23 cellular contexts compared by ENCODE assay signal in the genomic region with DNA sequence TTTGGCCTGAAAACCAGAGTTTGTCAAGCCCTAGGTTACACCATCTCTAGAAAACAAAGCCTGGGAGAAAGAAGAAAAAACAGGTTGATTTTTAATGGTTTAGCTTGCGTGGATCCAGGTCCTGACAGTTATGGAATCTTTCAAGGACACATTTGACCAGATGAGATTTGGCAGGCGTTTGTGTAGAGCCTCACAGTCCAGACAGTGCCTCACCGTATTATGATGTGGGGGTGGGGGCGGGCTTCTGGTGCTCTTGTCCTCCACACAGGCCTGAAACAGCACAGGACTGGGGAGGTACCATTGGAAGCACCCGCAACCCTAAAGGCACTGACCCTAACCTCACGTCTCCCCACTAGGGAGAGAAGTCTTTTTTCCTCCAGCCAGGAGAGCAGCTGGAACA. TPM values are rescaled to one million over a fixed set of nuclear protein-coding genes. Genes with fewer than 3 reads are reported as not detected.
DNase-seq lines count a peak whose midpoint lies in the region; ATAC-seq and TF ChIP-seq lines count a peak whose summit lies in the region.
"Had no signal": no experiment of that assay in that cellular context is flagged by ENCODE, and none has a peak within 500 bp of the region (broad histone marks: within the 10 kb centered on the region; RNA-seq: fewer than 3 reads in every experiment).

No MANE protein-coding gene starts in this region.

- intact Hi-C loops in Right ventricle myocardium superior (cut with DNase I) (loop anchor here (10.0 kb wide), 1 partner anchor 135 kb away; no protein-coding TSS in a partner anchor), left ventricle myocardium superior (cut with micrococcal nuclease) (no loop called here), testis (cut with DNase I; ENCODE audit: low total_unique reads) (no loop called here)

- no peaks in the 10 kb centered on the region for H3K9me3 ChIP-seq in right atrium auricular region
- H3K9me3 ChIP-seq in testis = no peaks in the 10 kb centered on the region
- H3K9me3 ChIP-seq: A549, Peyer's patch had no signal

- H3K27me3 ChIP-seq in right atrium auricular region (no peaks in the 10 kb centered on the region), testis (no peaks in the 10 kb centered on the region)
- H3K27me3 ChIP-seq: Peyer's patch had no signal

- H3K27ac ChIP-seq in right atrium auricular region = no peak overlapping the region
- no peak overlapping the region for H3K27ac ChIP-seq in testis
- H3K27ac ChIP-seq: A549, Peyer's patch had no signal

- H3K4me1 ChIP-seq in right atrium auricular region (no peaks in the 10 kb centered on the region), testis (peaks cover 13% of the 10 kb centered on the region)
- H3K4me1 ChIP-seq: Peyer's patch had no signal

- H3K4me3 ChIP-seq in right atrium auricular region (no peak overlapping the region), testis (no peak overlapping the region)
- H3K4me3 ChIP-seq: A549, Peyer's patch had no signal

- no peak for TF ChIP-seq POLR2A in testis (IDR thresholded peaks at IDR 0.05)

- H3K36me3 ChIP-seq in right atrium auricular region (peaks cover 85% of the 10 kb centered on the region), testis (ENCODE audit: low read depth, missing control alignments) (no peaks in the 10 kb centered on the region)

- DNase-seq in Right ventricle myocardium superior (no peak), right atrium auricular region (ENCODE audit: low spot score) (no peak), SK-N-DZ (ENCODE audit: low spot score) (peak; percentile 57), left ventricle myocardium superior (no peak), testis (peak; percentile 69), mesenteric fat pad (ENCODE audit: low spot score) (no peak)
- DNase-seq: DMS53; EL; Karpas-422; MV-4-11; NCI-H1105 treated with DMSO at 0.1 percent for 48 hours; NCI-H1694; NCI-H2081; NCI-H2171; NCI-H345; NCI-H524; NCI-H774; NK-92 treated with Interleukin-12 subunit alpha and Interleukin-12 subunit beta, amount 100 ng/mL, for 24 hours; Peyer's patch had no signal

- no peak for TF ChIP-seq CTCF in right atrium auricular region (IDR thresholded peaks at IDR 0.05)
- no peak for TF ChIP-seq CTCF in testis (IDR thresholded peaks at IDR 0.05)

- WGBS in testis, 2 donors = 41 to 42% methylated on average over 6 of the region's 6 CpGs

- peak; percentile 62 for ATAC-seq in Right ventricle myocardium superior (ENCODE audit: poor library complexity)
- peak; percentile 74 for ATAC-seq in left ventricle myocardium superior
- ATAC-seq in GM18870 (IDR thresholded peaks at IDR 0.05; ENCODE audit: unreplicated experiment) = no peak
- ATAC-seq: A549 had no signal

RNA-seq across cellular contexts. Expression of gene MVP, which starts 19.6 kb away (rescaled TPM):
- total RNA-seq in Right ventricle myocardium superior (45.5 TPM), right atrium auricular region (10 to 100 TPM; 44.4 to 77.9 TPM), left ventricle myocardium superior (47.0 TPM), testis (100 to 1,000 TPM; 147 to 224 TPM), mesenteric fat pad (150 TPM)
- 24.3 and 39.4 TPM in 2 replicates for polyA plus RNA-seq in SK-N-DZ (2014; cell fraction: cytosol; rRNA removed)
- 10.1 and 22.7 TPM in 2 replicates for polyA plus RNA-seq in SK-N-DZ (2014; cell fraction: nucleus; rRNA removed)
- 119 TPM for polyA plus RNA-seq in testis (ENCODE audit: insufficient read depth, low read depth, low replicate concordance)

RNA-seq across cellular contexts. Expression of gene CDIPT, which starts 23.2 kb away (rescaled TPM):
- total RNA-seq in Right ventricle myocardium superior (63.0 TPM), right atrium auricular region (100 to 1,000 TPM; 135 to 138 TPM), left ventricle myocardium superior (65.8 TPM), testis (100 to 1,000 TPM in 1 of 2 donors, 10 to 100 TPM in 1; 90.3 to 100 TPM), mesenteric fat pad (117 TPM)
- polyA plus RNA-seq in SK-N-DZ (2014; cell fraction: cytosol; rRNA removed) = 72.6 and 90.4 TPM in 2 replicates
- polyA plus RNA-seq in SK-N-DZ (2014; cell fraction: nucleus; rRNA removed) = 63.9 and 67.8 TPM in 2 replicates
- polyA plus RNA-seq in testis (ENCODE audit: insufficient read depth, low read depth, low replicate concordance) = 68.7 TPM

RNA-seq across cellular contexts. Expression of gene PAGR1, which starts 23.9 kb away (rescaled TPM):
- total RNA-seq in Right ventricle myocardium superior (14.7 TPM), right atrium auricular region (10 to 100 TPM; 23.5 to 27.3 TPM), left ventricle myocardium superior (16.2 TPM), testis (10 to 100 TPM; 53.0 to 68.4 TPM), mesenteric fat pad (11.1 TPM)
- 57.6 and 71.0 TPM in 2 replicates for polyA plus RNA-seq in SK-N-DZ (2014; cell fraction: cytosol; rRNA removed)
- polyA plus RNA-seq in SK-N-DZ (2014; cell fraction: nucleus; rRNA removed) = 426 and 537 TPM in 2 replicates
- 36.1 TPM for polyA plus RNA-seq in testis (ENCODE audit: insufficient read depth, low read depth, low replicate concordance)

RNA-seq across cellular contexts. Expression of gene PRRT2, which starts 27.8 kb away (rescaled TPM):
- total RNA-seq in Right ventricle myocardium superior = 3.3 TPM
- under 1 TPM; 0.51 to 0.52 TPM for total RNA-seq in right atrium auricular region
- polyA plus RNA-seq in SK-N-DZ (2014; cell fraction: cytosol; rRNA removed) = 29.9 and 41.5 TPM in 2 replicates
- 231 and 327 TPM in 2 replicates for polyA plus RNA-seq in SK-N-DZ (2014; cell fraction: nucleus; rRNA removed)
- total RNA-seq in left ventricle myocardium superior = 3.1 TPM
- 10 to 100 TPM; 13.3 to 18.0 TPM for total RNA-seq in testis
- polyA plus RNA-seq in testis (ENCODE audit: insufficient read depth, low read depth, low replicate concordance) = 8.0 TPM
- 1.5 TPM for total RNA-seq in mesenteric fat pad
- total RNA-seq: SK-MEL-5 had no signal
- polyA plus RNA-seq: CD14-positive monocyte had no signal

RNA-seq across cellular contexts. Expression of gene MAZ, which starts 33.5 kb away (rescaled TPM):
- total RNA-seq in Right ventricle myocardium superior = 74.0 TPM
- total RNA-seq in right atrium auricular region = 10 to 100 TPM; 33.0 to 86.6 TPM
- polyA plus RNA-seq in SK-N-DZ (2014; cell fraction: cytosol; rRNA removed) = 364 and 496 TPM in 2 replicates
- polyA plus RNA-seq in SK-N-DZ (2014; cell fraction: nucleus; rRNA removed) = 262 and 344 TPM in 2 replicates
- 101 TPM for total RNA-seq in left ventricle myocardium superior
- total RNA-seq in testis = 100 to 1,000 TPM; 173 to 186 TPM
- polyA plus RNA-seq in testis (ENCODE audit: insufficient read depth, low read depth, low replicate concordance) = 217 TPM
- total RNA-seq in mesenteric fat pad = 135 TPM

Comparison
In these comparisons a context has a peak if more than half of its experiments do, and no peak if none do; other contexts are left out.
1. DNase-seq: peak in SK-N-DZ (single experiment) and testis (single experiment); none in Right ventricle myocardium superior (single experiment), right atrium auricular region (single experiment), left ventricle myocardium superior (single experiment) and mesenteric fat pad (single experiment).